1 cellular context compared by ENCODE assay signal in the genomic region with DNA sequence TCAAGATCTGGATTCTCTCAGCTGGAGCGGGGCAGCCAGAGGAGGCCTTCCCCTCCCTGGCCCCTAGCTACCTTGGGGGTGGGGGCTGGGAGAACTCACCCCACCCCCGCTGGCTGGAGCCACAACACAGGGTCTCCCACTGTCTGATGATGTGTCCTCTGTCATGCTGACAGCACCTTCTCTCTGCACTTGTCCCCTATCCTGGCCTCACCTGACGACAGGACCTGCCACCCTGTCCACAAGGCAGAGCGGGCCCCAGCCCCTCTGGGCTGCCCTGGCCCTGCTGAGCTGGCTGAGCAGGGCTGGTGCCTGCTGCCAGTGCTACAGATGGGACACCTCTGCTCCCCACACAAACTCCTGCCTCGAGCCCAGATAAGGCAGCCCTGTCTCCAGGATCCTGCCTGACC.
TF ChIP-seq lines count a peak whose summit lies in the region.

No MANE protein-coding gene starts in this region.

TF ChIP-seq in HEK293, 187 proteins besides CTCF, POLR2A, EP300 and RAD21 (continued from another document):
- TF ChIP-seq, protein P1, sequence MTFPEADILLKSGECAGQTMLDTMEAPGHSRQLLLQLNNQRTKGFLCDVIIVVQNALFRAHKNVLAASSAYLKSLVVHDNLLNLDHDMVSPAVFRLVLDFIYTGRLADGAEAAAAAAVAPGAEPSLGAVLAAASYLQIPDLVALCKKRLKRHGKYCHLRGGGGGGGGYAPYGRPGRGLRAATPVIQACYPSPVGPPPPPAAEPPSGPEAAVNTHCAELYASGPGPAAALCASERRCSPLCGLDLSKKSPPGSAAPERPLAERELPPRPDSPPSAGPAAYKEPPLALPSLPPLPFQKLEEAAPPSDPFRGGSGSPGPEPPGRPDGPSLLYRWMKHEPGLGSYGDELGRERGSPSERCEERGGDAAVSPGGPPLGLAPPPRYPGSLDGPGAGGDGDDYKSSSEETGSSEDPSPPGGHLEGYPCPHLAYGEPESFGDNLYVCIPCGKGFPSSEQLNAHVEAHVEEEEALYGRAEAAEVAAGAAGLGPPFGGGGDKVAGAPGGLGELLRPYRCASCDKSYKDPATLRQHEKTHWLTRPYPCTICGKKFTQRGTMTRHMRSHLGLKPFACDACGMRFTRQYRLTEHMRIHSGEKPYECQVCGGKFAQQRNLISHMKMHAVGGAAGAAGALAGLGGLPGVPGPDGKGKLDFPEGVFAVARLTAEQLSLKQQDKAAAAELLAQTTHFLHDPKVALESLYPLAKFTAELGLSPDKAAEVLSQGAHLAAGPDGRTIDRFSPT (tag by site-specific recombination; IDR thresholded peaks at IDR 0.05): peak; percentile 83
- TF ChIP-seq KLF8 (tag by site-specific recombination; IDR thresholded peaks at IDR 0.05) (peak; percentile 55), ZXDB (tag by site-specific recombination; IDR thresholded peaks at IDR 0.05) (no peak), GLIS1 (tag by site-specific recombination; IDR thresholded peaks at IDR 0.05) (peak; percentile 84), ZIC2 (tag by site-specific recombination; IDR thresholded peaks at IDR 0.05) (peak; percentile 54), MYNN (tag by site-specific recombination; IDR thresholded peaks at IDR 0.05; ENCODE audit: borderline replicate concordance) (no peak), ZNF112 (tag by site-specific recombination; IDR thresholded peaks at IDR 0.05) (no peak), ZBTB10 (tag by site-specific recombination; IDR thresholded peaks at IDR 0.05) (peak; percentile 36; the same call in 1 of the 2 replicates), GLIS2 (tag by site-specific recombination; IDR thresholded peaks at IDR 0.05) (peak; percentile 80), ZFP41 (tag by site-specific recombination; IDR thresholded peaks at IDR 0.05; ENCODE audit: borderline replicate concordance) (no peak), ZNF830 (tag by site-specific recombination; IDR thresholded peaks at IDR 0.05; ENCODE audit: low read depth) (no peak), ZNF223 (tag by site-specific recombination; IDR thresholded peaks at IDR 0.05) (no peak), ZNF701 (tag by site-specific recombination; IDR thresholded peaks at IDR 0.05) (no peak), ZNF341 (tag by site-specific recombination; IDR thresholded peaks at IDR 0.05; ENCODE audit: low read depth) (no peak), KLF10 (tag by site-specific recombination; IDR thresholded peaks at IDR 0.05) (no peak), TRIM28 (IDR thresholded peaks at IDR 0.05; ENCODE audit: borderline replicate concordance, low read length) (no peak), ZNF514 (tag by site-specific recombination; IDR thresholded peaks at IDR 0.05) (no peak), ZEB2 (tag by site-specific recombination; IDR thresholded peaks at IDR 0.05) (0 out of 2 replicates have a peak, but pooled peaks have one; percentile 27), ZNF214 (tag by site-specific recombination; IDR thresholded peaks at IDR 0.05; ENCODE audit: borderline replicate concordance) (no peak), ZNF202 (tag by site-specific recombination; IDR thresholded peaks at IDR 0.05; ENCODE audit: borderline replicate concordance) (no peak), ZBTB1 (tag by site-specific recombination; IDR thresholded peaks at IDR 0.05) (no peak), ZNF837 (tag by site-specific recombination; IDR thresholded peaks at IDR 0.05) (no peak), ZNF600 (tag by site-specific recombination; IDR thresholded peaks at IDR 0.05) (peak; percentile 87), ZBTB8A (tag by site-specific recombination; IDR thresholded peaks at IDR 0.05) (peak; percentile 78), ZNF623 (tag by site-specific recombination; IDR thresholded peaks at IDR 0.05) (no peak), ZNF354C (tag by site-specific recombination; IDR thresholded peaks at IDR 0.05; ENCODE audit: borderline replicate concordance, low read depth) (no peak), ZFP37 (tag by site-specific recombination; IDR thresholded peaks at IDR 0.05) (0 out of 2 replicates have a peak, but pooled peaks have one; percentile 15), ZNF433 (tag by site-specific recombination; IDR thresholded peaks at IDR 0.05; ENCODE audit: low read depth) (no peak), ZBTB7A (tag by site-specific recombination; IDR thresholded peaks at IDR 0.05; ENCODE audit: low read depth) (peak; percentile 54; the same call in 1 of the 2 replicates)
- TF ChIP-seq, protein P2, sequence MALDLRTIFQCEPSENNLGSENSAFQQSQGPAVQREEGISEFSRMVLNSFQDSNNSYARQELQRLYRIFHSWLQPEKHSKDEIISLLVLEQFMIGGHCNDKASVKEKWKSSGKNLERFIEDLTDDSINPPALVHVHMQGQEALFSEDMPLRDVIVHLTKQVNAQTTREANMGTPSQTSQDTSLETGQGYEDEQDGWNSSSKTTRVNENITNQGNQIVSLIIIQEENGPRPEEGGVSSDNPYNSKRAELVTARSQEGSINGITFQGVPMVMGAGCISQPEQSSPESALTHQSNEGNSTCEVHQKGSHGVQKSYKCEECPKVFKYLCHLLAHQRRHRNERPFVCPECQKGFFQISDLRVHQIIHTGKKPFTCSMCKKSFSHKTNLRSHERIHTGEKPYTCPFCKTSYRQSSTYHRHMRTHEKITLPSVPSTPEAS (tag by site-specific recombination; IDR thresholded peaks at IDR 0.05): no peak
- TF ChIP-seq, protein P3, sequence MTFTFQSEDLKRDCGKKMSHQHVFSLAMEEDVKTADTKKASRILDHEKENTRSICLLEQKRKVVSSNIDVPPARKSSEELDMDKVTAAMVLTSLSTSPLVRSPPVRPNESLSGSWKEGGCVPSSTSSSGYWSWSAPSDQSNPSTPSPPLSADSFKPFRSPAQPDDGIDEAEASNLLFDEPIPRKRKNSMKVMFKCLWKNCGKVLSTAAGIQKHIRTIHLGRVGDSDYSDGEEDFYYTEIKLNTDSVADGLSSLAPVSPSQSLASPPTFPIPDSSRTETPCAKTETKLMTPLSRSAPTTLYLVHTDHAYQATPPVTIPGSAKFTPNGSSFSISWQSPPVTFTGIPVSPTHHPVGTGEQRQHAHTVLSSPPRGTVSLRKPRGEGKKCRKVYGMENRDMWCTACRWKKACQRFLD (tag by site-specific recombination; IDR thresholded peaks at IDR 0.05): no peak
